ENCODE assay signal across 23 cellular contexts in genomic region chr9:82090041-82090440, GRCh38.
"Had no signal": no experiment of that assay in that cellular context is flagged by ENCODE, and none has a peak within 500 bp of the region (broad histone marks: within the 10 kb centered on the region; RNA-seq: fewer than 3 reads in every experiment).

No MANE protein-coding gene starts in this region.

- H3K4me3 ChIP-seq: dorsolateral prefrontal cortex, esophagus muscularis mucosa, gastrocnemius medialis, heart right ventricle, ovary, right atrium auricular region, sigmoid colon, skin epidermis, testis, tibial nerve, upper lobe of right lung, vagina had no signal

- H3K9me3 Mint-ChIP-seq: neural crest cell had no signal

- H3K4me1 ChIP-seq: esophagus muscularis mucosa, gastrocnemius medialis, heart right ventricle, right atrium auricular region, sigmoid colon, testis, tibial nerve, upper lobe of right lung, vagina had no signal

- H3K9me3 ChIP-seq: esophagus muscularis mucosa, gastrocnemius medialis, heart right ventricle, ovary, right atrium auricular region, sigmoid colon, testis, tibial nerve, upper lobe of right lung, vagina had no signal

- H3K27me3 ChIP-seq: dorsolateral prefrontal cortex, esophagus muscularis mucosa, gastrocnemius medialis, heart right ventricle, ovary, right atrium auricular region, sigmoid colon, testis, tibial nerve, upper lobe of right lung, vagina had no signal

- H3K27me3 Mint-ChIP-seq: naive thymus-derived CD4-positive, alpha-beta T cell; stimulated activated naive B cell treated with anti-CD40 and anti-IgM and Interleukin-4, amounts not matched to agents 10 μg/mL and 1 μg/mL and 100 μg/mL, for 72 hours; stimulated activated naive CD8-positive, alpha-beta T cell treated with anti-CD3 and anti-CD28 coated beads, Interleukin-15, amount 100 ng/mL, for 72 hours had no signal

- H3K36me3 ChIP-seq: esophagus muscularis mucosa, gastrocnemius medialis, heart right ventricle, ovary, right atrium auricular region, sigmoid colon, tibial nerve, upper lobe of right lung, vagina had no signal

- H3K4me1 Mint-ChIP-seq: naive thymus-derived CD4-positive, alpha-beta T cell; neural crest cell; stimulated activated naive CD8-positive, alpha-beta T cell treated with anti-CD3 and anti-CD28 coated beads, Interleukin-15, amount 100 ng/mL, for 72 hours had no signal

- H3K4me3 Mint-ChIP-seq: naive thymus-derived CD4-positive, alpha-beta T cell; neural crest cell; stimulated activated naive B cell treated with anti-CD40 and anti-IgM and Interleukin-4, amounts not matched to agents 10 μg/mL and 1 μg/mL and 100 μg/mL, for 72 hours; stimulated activated naive CD8-positive, alpha-beta T cell treated with anti-CD3 and anti-CD28 coated beads, Interleukin-15, amount 100 ng/mL, for 72 hours had no signal

- H3K27ac Mint-ChIP-seq: naive thymus-derived CD4-positive, alpha-beta T cell; stimulated activated naive CD8-positive, alpha-beta T cell treated with anti-CD3 and anti-CD28 coated beads, Interleukin-15, amount 100 ng/mL, for 72 hours had no signal

- H3K27ac ChIP-seq: dorsolateral prefrontal cortex, esophagus muscularis mucosa, gastrocnemius medialis, heart right ventricle, ovary, right atrium auricular region, sigmoid colon, skin epidermis, testis, tibial nerve, upper lobe of right lung, vagina had no signal

- DNase-seq: dorsolateral prefrontal cortex; effector CD8-positive, alpha-beta T cell; gastrocnemius medialis; heart right ventricle; hypothalamus; mammary epithelial cell; naive thymus-derived CD4-positive, alpha-beta T cell; nucleus accumbens; ovary; sigmoid colon; stimulated activated CD4-positive, alpha-beta T cell treated with anti-CD3 and anti-CD28 coated beads, Interleukin-2, amount 100 ng/mL, for 24 hours; stimulated activated CD4-positive, alpha-beta T cell treated with anti-CD3 and anti-CD28 coated beads, Interleukin-4, amount 100 ng/mL, for 4 hours; stimulated activated naive B cell treated with anti-CD40 and anti-IgM and Interleukin-4, amounts not matched to agents 10 μg/mL and 1 μg/mL and 100 μg/mL, for 72 hours; stimulated activated naive CD8-positive, alpha-beta T cell treated with anti-CD3 and anti-CD28 coated beads, Interleukin-15, amount 100 ng/mL, for 72 hours; testis; upper lobe of right lung had no signal

- ATAC-seq: gastrocnemius medialis; heart right ventricle; left lobe of liver; naive thymus-derived CD4-positive, alpha-beta T cell; stimulated activated naive B cell treated with anti-CD40 and anti-IgM and Interleukin-4, amounts not matched to agents 10 μg/mL and 1 μg/mL and 100 μg/mL, for 72 hours; stimulated activated naive CD8-positive, alpha-beta T cell treated with anti-CD3 and anti-CD28 coated beads, Interleukin-15, amount 100 ng/mL, for 72 hours; upper lobe of right lung had no signal
